Comparison of ENCODE assay signal across 1 cellular context in genomic region chr19:16462757-16463250, GRCh38.
TF ChIP-seq lines count a peak whose summit lies in the region.

No MANE protein-coding gene starts in this region.

TF ChIP-seq in SK-N-SH treated with all-trans-retinoic acid at 6 μM for 48 hours, 23 proteins besides CTCF, POLR2A, EP300 and RAD21 (continued from another document):
- TF ChIP-seq CSRNP3 (CRISPR knock-in tag; IDR thresholded peaks at IDR 0.05) (no peak), ESRRG (CRISPR knock-in tag; IDR thresholded peaks at IDR 0.05) (no peak), CSDC2 (CRISPR knock-in tag; IDR thresholded peaks at IDR 0.05) (no peak), ZNF70 (CRISPR knock-in tag; IDR thresholded peaks at IDR 0.05) (no peak), CREB5 (CRISPR knock-in tag; IDR thresholded peaks at IDR 0.05; ENCODE audit: low read depth) (no peak), ZFP3 (CRISPR knock-in tag; IDR thresholded peaks at IDR 0.05) (no peak), TCF4 (CRISPR knock-in tag; IDR thresholded peaks at IDR 0.05; ENCODE audit: borderline replicate concordance) (no peak), PATZ1 (CRISPR knock-in tag; IDR thresholded peaks at IDR 0.05; ENCODE audit: borderline replicate concordance) (no peak), RARB (CRISPR knock-in tag; IDR thresholded peaks at IDR 0.05) (no peak)
